In genomic region chr3:153172796-153173757, GRCh38 we compare ENCODE assay signal across 16 cellular contexts. TPM values are rescaled to one million over a fixed set of nuclear protein-coding genes. Genes with fewer than 3 reads are reported as not detected.
DNase-seq lines count a peak whose midpoint lies in the region; ATAC-seq, FAIRE-seq and TF ChIP-seq lines count a peak whose summit lies in the region.
"Had no signal": no experiment of that assay in that cellular context is flagged by ENCODE, and none has a peak within 500 bp of the region (broad histone marks: within the 10 kb centered on the region; RNA-seq: fewer than 3 reads in every experiment).

No MANE protein-coding gene starts in this region.

- CTCF ChIA-PET in CD4-positive, alpha-beta memory T cell (lab: Charles Lee; ENCODE audit: partially characterized antibody) = interaction anchor here (0.9 to 4.5 kb wide), 8 partner anchors 9 to 130 kb away, joined by 3 to 33 read pairs (median 3); no protein-coding TSS in a partner anchor
- CTCF ChIA-PET in HEK293 (lab: Yijun Ruan, JAX) = interaction anchor here (0.6 to 1.3 kb wide), 3 partner anchors 13 to 149 kb away, joined by 3 read pairs; no protein-coding TSS in a partner anchor
- CTCF ChIA-PET in K562 (lab: Yijun Ruan, JAX; ENCODE audit: low intra/inter-chr PET ratio) = interaction anchor here (0.5 to 0.8 kb wide), 2 partner anchors 147 to 170 kb away, joined by 3 read pairs; no protein-coding TSS in a partner anchor

- intact Hi-C loops in CD4-positive, alpha-beta memory T cell (cut with micrococcal nuclease) = no loop called here
- intact Hi-C loops in K562 (cut with micrococcal nuclease) (no loop called here), left colon (cut with DNase I, micrococcal nuclease) (no loop called here), pancreas (cut with DNase I) (no loop called here), left cardiac atrium (cut with DNase I) (no loop called here)

- no peak for TF ChIP-seq RAD21 in K562 (CRISPR knock-in tag; conservative IDR thresholded peaks at IDR 0.05 in 1 of 2, IDR thresholded peaks at IDR 0.05 in 1 of 2)

- peak; percentile 48 for ATAC-seq in K562
- peak; percentile 91 for ATAC-seq in left colon
- no peak for ATAC-seq in pancreas
- ATAC-seq in left cardiac atrium = no peak
- no peak for ATAC-seq in HG03378 (IDR thresholded peaks at IDR 0.05; ENCODE audit: unreplicated experiment)
- ATAC-seq: gastroesophageal sphincter, left lobe of liver, T-helper 17 cell had no signal

- peaks cover 20 to 55% (median 44%) of the 10 kb centered on the region in 4 donors for H3K4me1 Mint-ChIP-seq in CD4-positive, alpha-beta memory T cell

- no peak for TF ChIP-seq EP300 in K562 (IDR thresholded peaks at IDR 0.05; ENCODE audit: low read length)

- no peak for TF ChIP-seq POLR2A in K562 (conservative IDR thresholded peaks at IDR 0.05)

- H3K27ac ChIP-seq in CD4-positive, alpha-beta memory T cell (ENCODE audit: low read depth, low read length) = no peak overlapping the region
- no peak overlapping the region for H3K27ac ChIP-seq in HEK293 (ENCODE audit: extremely low read depth, low read depth, low read length)
- no peak overlapping the region for H3K27ac ChIP-seq in K562 (ENCODE audit: extremely low read depth, low read depth, low read length)
- no peak overlapping the region for H3K27ac ChIP-seq in pancreas
- H3K27ac ChIP-seq: gastroesophageal sphincter, right atrium auricular region, SJSA1, WERI-Rb-1 had no signal

- peaks cover 16% of the 10 kb centered on the region for H3K79me2 ChIP-seq in K562 (ENCODE audit: control insufficient read depth, insufficient read depth, low read length)

- BruUV-seq in K562 (replicated peaks; lab: Mats Ljungman, UMichigan) = no TSS peak

- H3K27me3 ChIP-seq in CD4-positive, alpha-beta memory T cell (ENCODE audit: insufficient read depth, low read length) = no peaks in the 10 kb centered on the region
- H3K27me3 ChIP-seq in K562 (ENCODE audit: control insufficient read depth in 2 of 2, insufficient read depth in 2 of 2, low read length in 2 of 2) = no peaks in the 10 kb centered on the region
- no peaks in the 10 kb centered on the region for H3K27me3 ChIP-seq in pancreas
- H3K27me3 ChIP-seq: gastroesophageal sphincter, right atrium auricular region, SJSA1 had no signal

- no peaks in the 10 kb centered on the region for H4K20me1 ChIP-seq in K562 (replicated peaks; ENCODE audit: control insufficient read depth, insufficient read depth, low read length)

- H3K36me3 Mint-ChIP-seq in CD4-positive, alpha-beta memory T cell = peaks cover 6 to 7% of the 10 kb centered on the region in 2 donors

- no peaks in the 10 kb centered on the region for H3K9me1 ChIP-seq in K562 (ENCODE audit: control insufficient read depth, insufficient read depth, low read length)

- peaks cover 26% of the 10 kb centered on the region for H3K4me1 ChIP-seq in CD4-positive, alpha-beta memory T cell (ENCODE audit: insufficient read depth, low read length)
- H3K4me1 ChIP-seq in HEK293 (ENCODE audit: control insufficient read depth, insufficient read depth, low read length) = no peaks in the 10 kb centered on the region
- H3K4me1 ChIP-seq in K562 (replicated peaks in 1 of 2; ENCODE audit: control insufficient read depth in 2 of 2, insufficient read depth in 2 of 2, low read length in 2 of 2) = peaks cover 9 to 12% of the 10 kb centered on the region in 2 experiments; a peak in 3 of 5 replicates
- H3K4me1 ChIP-seq in pancreas = no peaks in the 10 kb centered on the region
- H3K4me1 ChIP-seq: right atrium auricular region had no signal

- peak overlapping the region; percentile 3 to 83 (median 66) for H3K27ac Mint-ChIP-seq in CD4-positive, alpha-beta memory T cell
- H3K27ac Mint-ChIP-seq: activated T-helper 1 cell treated with anti-CD3 and anti-CD28 coated beads, Interleukin-12 subunit alpha, Interleukin-12 subunit beta, Interleukin-2, Interleukin-4 antibody, amounts not matched to agents 30 ng/mL and 10 ng/mL and 1 ng/mL, durations not matched to agents 14 hours and 24 hours and 36 hours; T-helper 17 cell had no signal

- no peaks in the 10 kb centered on the region for H3K27me3 Mint-ChIP-seq in CD4-positive, alpha-beta memory T cell
- H3K27me3 Mint-ChIP-seq: T-helper 17 cell had no signal

- POLR2A ChIA-PET in CD4-positive, alpha-beta memory T cell (lab: Charles Lee; ENCODE audit: partially characterized antibody) = interaction anchor here (1.1 to 3.8 kb wide), 5 partner anchors 8 to 595 kb away, joined by 3 to 16 read pairs (median 9); partner anchors contain the start of gene RAP2B
- POLR2A ChIA-PET in HEK293 (lab: Yijun Ruan, JAX) = interaction anchor here (0.6 to 1.1 kb wide), 2 partner anchors 12 to 131 kb away, joined by 3 to 6 read pairs; no protein-coding TSS in a partner anchor
- POLR2A ChIA-PET in K562 (lab: Yijun Ruan, JAX) = interaction anchor here (0.6 to 1.6 kb wide), 6 partner anchors 9 to 130 kb away, joined by 3 to 8 read pairs (median 4); no protein-coding TSS in a partner anchor

- H3K9me3 ChIP-seq in CD4-positive, alpha-beta memory T cell (ENCODE audit: control insufficient read depth in 1 of 2, low read length in 2 of 2) = no peaks in the 10 kb centered on the region
- H3K9me3 ChIP-seq in HEK293 (ENCODE audit: control insufficient read depth, insufficient read depth, low read depth, low read length) (no peaks in the 10 kb centered on the region), K562 (replicated peaks; ENCODE audit: control insufficient read depth, insufficient read depth, low read depth, low read length) (no peaks in the 10 kb centered on the region), pancreas (no peaks in the 10 kb centered on the region)
- H3K9me3 ChIP-seq: gastroesophageal sphincter, SJSA1 had no signal

- H3K4me3 ChIP-seq in CD4-positive, alpha-beta memory T cell (ENCODE audit: low read length in 2 of 2) = no peak overlapping the region
- H3K4me3 ChIP-seq in HEK293 (ENCODE audit: low read depth, low read length) (no peak overlapping the region), K562 (no peak overlapping the region), pancreas (no peak overlapping the region)
- H3K4me3 ChIP-seq: gastroesophageal sphincter, right atrium auricular region, SJSA1 had no signal

- FAIRE-seq in K562 (lab: Jason Lieb, UNC) = no peak
- FAIRE-seq in pancreas (lab: Jason Lieb, UNC) = no peak

- no peak for DNase-seq in CD4-positive, alpha-beta memory T cell
- peak in 1 of 4 experiments; percentile 11 for DNase-seq in K562 (ENCODE audit: extremely low read depth in 1 of 4, low spot score in 3 of 4)
- no peak for DNase-seq in left colon
- no peak for DNase-seq in pancreas
- DNase-seq in left cardiac atrium = no peak
- DNase-seq: GOT3, NCI-H146, T-helper 17 cell had no signal

- no peak overlapping the region for H3K4me3 Mint-ChIP-seq in CD4-positive, alpha-beta memory T cell
- H3K4me3 Mint-ChIP-seq: activated T-helper 1 cell treated with anti-CD3 and anti-CD28 coated beads, Interleukin-12 subunit alpha, Interleukin-12 subunit beta, Interleukin-2, Interleukin-4 antibody, amounts not matched to agents 30 ng/mL and 10 ng/mL and 1 ng/mL, durations not matched to agents 14 hours and 24 hours and 36 hours; T-helper 17 cell had no signal

- peak overlapping the region; percentile 24; the same call in 1 of the 2 replicates for H2AFZ ChIP-seq in K562 (ENCODE audit: low read depth, low read length)

- no peak overlapping the region for H3K4me2 ChIP-seq in K562 (ENCODE audit: insufficient read depth, low read length)

- peaks cover 0 to 3% (median 0%) of the 10 kb centered on the region in 8 donors for H3K9me3 Mint-ChIP-seq in CD4-positive, alpha-beta memory T cell
- H3K9me3 Mint-ChIP-seq: activated T-helper 1 cell treated with anti-CD3 and anti-CD28 coated beads, Interleukin-12 subunit alpha, Interleukin-12 subunit beta, Interleukin-2, Interleukin-4 antibody, amounts not matched to agents 30 ng/mL and 10 ng/mL and 1 ng/mL, durations not matched to agents 14 hours and 24 hours and 36 hours had no signal

- TF ChIP-seq CTCF in HEK293 (tag by site-specific recombination; IDR thresholded peaks at IDR 0.05) (no peak), K562 (IDR thresholded peaks at IDR 0.05 in 2 of 3, conservative IDR thresholded peaks at IDR 0.05 in 1 of 3; ENCODE audit: insufficient read depth in 2 of 3, low read depth in 1 of 3, low read length in 3 of 3) (no peak), pancreas (IDR thresholded peaks at IDR 0.05) (no peak)

- 71% methylated on average over 14 of the region's 19 CpGs for WGBS in K562 (ENCODE audit: insufficient coverage, low coverage, missing lambda C conversion rate)
- 82 to 87% methylated on average over 19 of the region's 19 CpGs for WGBS in pancreas, 2 donors

- in situ Hi-C loops in K562 (cut with MboI) = no loop called here

- H3K9ac ChIP-seq in K562 (ENCODE audit: insufficient read depth in 1 of 2, low read depth in 2 of 2, low read length in 2 of 2) = no peak overlapping the region

- H3K36me3 ChIP-seq in CD4-positive, alpha-beta memory T cell (ENCODE audit: insufficient read depth, low read length) = no peaks in the 10 kb centered on the region
- no peaks in the 10 kb centered on the region for H3K36me3 ChIP-seq in HEK293 (ENCODE audit: control insufficient read depth in 2 of 2, insufficient read depth in 1 of 2, low read length in 2 of 2)
- H3K36me3 ChIP-seq in K562 (ENCODE audit: control insufficient read depth, insufficient read depth, low read length) = peaks cover 10% of the 10 kb centered on the region; the same call in 2 of the 3 replicates
- H3K36me3 ChIP-seq in pancreas = no peaks in the 10 kb centered on the region
- H3K36me3 ChIP-seq: right atrium auricular region, WERI-Rb-1 had no signal

RNA-seq across cellular contexts. Expression of gene RAP2B, which starts 11.1 kb away (rescaled TPM):
- 10 to 100 TPM; 41.1 to 42.3 TPM for total RNA-seq in CD4-positive, alpha-beta memory T cell
- polyA plus RNA-seq in CD4-positive, alpha-beta memory T cell = 10 to 100 TPM; 13.8 to 19.6 TPM
- total RNA-seq in K562 (2011; cell fraction: chromatin; rRNA removed; ENCODE audit: low replicate concordance) = 16.2 and 18.9 TPM in 2 replicates
- 17.4 and 18.3 TPM in 2 replicates for total RNA-seq in K562 (2011; cell fraction: nucleolus; rRNA removed)
- 24.3 and 34.3 TPM in 2 replicates for total RNA-seq in K562 (2011; cell fraction: nucleoplasm; rRNA removed)
- total RNA-seq in K562 (2014; rRNA removed) (24.1 and 26.0 TPM in 2 replicates), K562 (2014; rRNA removed; fragmentation: Illumina TruSeq; extraction: Trizol) (15.8 and 18.9 TPM in 2 replicates), K562 (2015; rRNA removed; fragmentation: Illumina TruSeq; extraction: Trizol) (17.2 and 17.6 TPM in 2 replicates), K562 (2021) (27.9 and 30.0 TPM in 2 replicates), left colon (10 to 100 TPM; 10.0 to 18.5 TPM), pancreas (1 to 10 TPM; 2.1 to 7.9 (median 3.4) TPM), left cardiac atrium (1 to 10 TPM; 6.6 to 6.9 TPM)
- polyA plus RNA-seq in K562 (2011; rRNA removed) (11.3 and 13.9 TPM in 2 replicates), K562 (2014; fragmentation: Illumina TruSeq; extraction: Trizol) (9.4 and 9.8 TPM in 2 replicates), K562 (2014; fragmentation: Nextera tagmentation; extraction: Ambion mirVana) (10 to 100 TPM; 14.1 to 31.2 TPM), K562 (2014; rRNA removed) (12.3 and 12.9 TPM in 2 replicates), pancreas (1 to 10 TPM; 1.6 to 2.1 TPM)
- 14.5 and 18.0 TPM in 2 replicates for polyA plus RNA-seq in K562 (2011; cell fraction: cytosol; rRNA removed)
- polyA plus RNA-seq in K562 (2011; cell fraction: nucleus; rRNA removed) = 9.8 and 12.2 TPM in 2 replicates
- polyA plus RNA-seq in K562 (2012) = 9.2 and 15.0 TPM in 2 replicates
- polyA minus RNA-seq in K562 (2011; rRNA and poly(A)+ RNA removed) = 25.3 and 30.5 TPM in 2 replicates
- 33.8 and 35.9 TPM in 2 replicates for polyA minus RNA-seq in K562 (2011; cell fraction: cytosol; rRNA and poly(A)+ RNA removed)
- 19.1 and 28.9 TPM in 2 replicates for polyA minus RNA-seq in K562 (2011; cell fraction: nucleus; rRNA and poly(A)+ RNA removed)

Comparison
In these comparisons a context has a peak if more than half of its experiments do, and no peak if none do; other contexts are left out.
1. ATAC-seq: peak in K562 (single experiment) and left colon (single experiment); none in pancreas (0 of 4), left cardiac atrium (0 of 2) and HG03378 (single experiment).